In the genomic region with DNA sequence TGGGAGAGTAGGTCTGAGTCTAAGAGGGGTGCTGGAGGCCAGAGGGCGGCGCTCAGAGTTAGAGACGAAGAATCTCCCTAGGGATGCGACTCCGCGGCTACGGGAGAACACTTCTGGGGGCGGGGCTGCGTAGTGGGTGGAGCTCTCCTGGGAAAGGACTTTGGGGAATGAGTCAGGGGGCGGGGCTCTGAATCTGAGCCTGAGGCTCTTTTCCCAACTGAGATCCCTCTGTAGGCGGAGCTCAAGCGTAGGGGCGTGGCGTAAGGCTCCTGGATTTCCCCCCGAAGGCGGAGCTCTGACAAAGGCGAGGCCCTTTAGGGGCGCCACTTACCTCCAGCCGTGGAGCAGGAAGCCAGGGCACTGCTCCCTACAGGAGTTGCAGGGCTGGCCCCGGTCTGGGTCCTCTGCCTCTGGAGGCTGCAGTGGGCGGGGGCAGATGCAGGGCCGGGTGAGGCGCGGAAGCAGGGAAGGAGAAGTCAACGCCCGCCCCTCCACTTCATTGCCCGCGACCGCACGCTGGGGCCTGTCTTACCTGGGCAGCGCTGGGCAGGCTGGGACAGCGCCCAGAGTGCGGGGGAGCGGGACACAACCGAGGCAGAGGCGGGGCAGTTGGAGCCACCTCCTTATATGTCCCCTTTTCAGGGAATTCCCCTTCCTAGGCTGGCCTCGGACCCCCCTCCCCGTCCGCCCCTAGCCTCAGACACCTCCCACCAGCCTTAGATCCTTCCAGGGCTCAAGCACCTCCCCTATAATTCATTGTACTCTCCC, we compare ENCODE assay signal across 8 cellular contexts. TPM values are rescaled to one million over a fixed set of nuclear protein-coding genes. Genes with fewer than 3 reads are reported as not detected.
DNase-seq lines count a peak whose midpoint lies in the region; ATAC-seq and TF ChIP-seq lines count a peak whose summit lies in the region.

No MANE protein-coding gene starts in this region.

- no peaks in the 10 kb centered on the region for H3K27me3 Mint-ChIP-seq in activated T-cell treated with anti-CD3 and anti-CD28 coated beads, Interleukin-2, amount 50 U/mL, for 72 hours (ENCODE audit: low read depth)
- no peaks in the 10 kb centered on the region for H3K27me3 Mint-ChIP-seq in neural crest cell (ENCODE audit: low read depth)

- peaks cover 8% of the 10 kb centered on the region for H3K4me1 Mint-ChIP-seq in activated T-cell treated with anti-CD3 and anti-CD28 coated beads, Interleukin-2, amount 50 U/mL, for 72 hours (ENCODE audit: low read depth)
- peaks cover 9% of the 10 kb centered on the region for H3K4me1 Mint-ChIP-seq in neural crest cell

- ATAC-seq in GM21447 (IDR thresholded peaks at IDR 0.05; ENCODE audit: unreplicated experiment): peak; percentile 43
- ATAC-seq in activated T-cell treated with anti-CD3 and anti-CD28 coated beads, Interleukin-2, amount 50 U/mL, for 72 hours (replicated peaks in 1 of 2): peak; percentile 51 to 52
- no peak for ATAC-seq in HG03442 (IDR thresholded peaks at IDR 0.05; ENCODE audit: unreplicated experiment)

- H3K9me3 Mint-ChIP-seq in activated T-cell treated with anti-CD3 and anti-CD28 coated beads, Interleukin-2, amount 50 U/mL, for 72 hours: no peaks in the 10 kb centered on the region
- H3K9me3 Mint-ChIP-seq in neural crest cell: no peaks in the 10 kb centered on the region

- DNase-seq in COR-L47 (lab: John Stamatoyannopoulos, UW) (peak; percentile 86), NCI-H2081 treated with DMSO at 0.1 percent for 48 hours (lab: John Stamatoyannopoulos, UW) (peak; percentile 33), fibroblast of peridontal ligament (ENCODE audit: extremely low read depth) (peak; percentile 84), neural crest cell (ENCODE audit: low read depth, low spot score) (peak; percentile 78), UCSD-AML1 (lab: John Stamatoyannopoulos, UW; ENCODE audit: unreplicated experiment) (no peak)
- peak; percentile 29 to 48 for DNase-seq in activated T-cell treated with anti-CD3 and anti-CD28 coated beads, Interleukin-2, amount 50 U/mL, for 72 hours

- TF ChIP-seq CTCF in neural crest cell (conservative IDR thresholded peaks at IDR 0.05): no peak

- H3K27ac Mint-ChIP-seq in activated T-cell treated with anti-CD3 and anti-CD28 coated beads, Interleukin-2, amount 50 U/mL, for 72 hours: peak overlapping the region; percentile 43
- peak overlapping the region; percentile 27 for H3K27ac Mint-ChIP-seq in neural crest cell (ENCODE audit: unreplicated experiment)

- H3K4me3 Mint-ChIP-seq in activated T-cell treated with anti-CD3 and anti-CD28 coated beads, Interleukin-2, amount 50 U/mL, for 72 hours: peak overlapping the region; percentile 81 to 88
- peak overlapping the region; percentile 79 for H3K4me3 Mint-ChIP-seq in neural crest cell

- peaks cover 4 to 8% of the 10 kb centered on the region in 2 donors for H3K36me3 Mint-ChIP-seq in activated T-cell treated with anti-CD3 and anti-CD28 coated beads, Interleukin-2, amount 50 U/mL, for 72 hours (ENCODE audit: insufficient read depth in 2 of 2)
- peaks cover 4% of the 10 kb centered on the region for H3K36me3 Mint-ChIP-seq in neural crest cell (ENCODE audit: low read depth)

RNA-seq across cellular contexts. Expression of gene PRICKLE3, which starts 1.7 kb away (rescaled TPM):
- total RNA-seq in activated T-cell treated with anti-CD3 and anti-CD28 coated beads, Interleukin-2, amount 50 U/mL, for 72 hours: 10 to 100 TPM; 17.4 to 17.6 TPM
- total RNA-seq in neural crest cell: 3.3 and 4.2 TPM in 2 replicates

RNA-seq across cellular contexts. Expression of gene PLP2, which starts 12.8 kb away (rescaled TPM):
- total RNA-seq in activated T-cell treated with anti-CD3 and anti-CD28 coated beads, Interleukin-2, amount 50 U/mL, for 72 hours: 100 to 1,000 TPM; 232 to 266 TPM
- total RNA-seq in neural crest cell: 0.75 and 0.89 TPM in 2 replicates

RNA-seq across cellular contexts. Expression of gene SYP, which starts 15.5 kb away (rescaled TPM):
- 10 to 100 TPM in 1 of 2 donors, 1 to 10 TPM in 1; 8.7 to 15.9 TPM for total RNA-seq in activated T-cell treated with anti-CD3 and anti-CD28 coated beads, Interleukin-2, amount 50 U/mL, for 72 hours
- total RNA-seq in neural crest cell: 10.2 and 10.8 TPM in 2 replicates

RNA-seq across cellular contexts. Expression of gene MAGIX, which starts 21.9 kb away (rescaled TPM):
- under 1 TPM; 0.84 to 0.93 TPM for total RNA-seq in activated T-cell treated with anti-CD3 and anti-CD28 coated beads, Interleukin-2, amount 50 U/mL, for 72 hours
- total RNA-seq in neural crest cell: 1.4 and 1.6 TPM in 2 replicates

RNA-seq across cellular contexts. Expression of gene CACNA1F, which starts 48.7 kb away (rescaled TPM):
- total RNA-seq in activated T-cell treated with anti-CD3 and anti-CD28 coated beads, Interleukin-2, amount 50 U/mL, for 72 hours: 1 to 10 TPM; 3.4 to 4.1 TPM
- 0.05 TPM in 1 of 2 replicates, not detected in the other for total RNA-seq in neural crest cell

Comparison
In these comparisons a context has a peak if more than half of its experiments do, and no peak if none do; other contexts are left out.
1. RNA of gene PLP2, which starts 12.8 kb away (total RNA-seq): 232 to 266 TPM in activated T-cell treated with anti-CD3 and anti-CD28 coated beads, Interleukin-2, amount 50 U/mL, for 72 hours; 0.75 to 0.89 TPM in neural crest cell; every median in the first group is over 100 times any median in the second.